In the genomic region with DNA sequence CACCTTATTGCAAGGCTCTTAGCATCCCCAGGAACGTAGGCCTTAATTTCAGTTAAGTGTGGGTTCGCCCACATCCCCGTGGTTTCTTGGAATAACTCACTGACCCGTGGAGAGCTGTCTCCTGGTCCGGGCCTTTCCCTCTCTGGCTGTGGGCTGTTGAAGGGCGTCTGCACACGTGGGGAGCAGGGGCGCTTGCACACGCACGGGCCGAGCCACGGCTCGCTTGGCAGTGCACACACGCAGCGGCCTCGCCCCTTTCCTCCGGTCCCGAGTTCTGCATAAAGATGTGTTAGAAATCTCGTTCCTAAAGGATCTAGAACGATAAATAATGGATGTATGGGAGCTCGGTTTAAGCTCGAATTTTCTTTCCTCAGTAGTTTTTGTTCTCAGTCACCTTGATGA, we compare ENCODE assay signal across 7 cellular contexts.
DNase-seq lines count a peak whose midpoint lies in the region; ATAC-seq and TF ChIP-seq lines count a peak whose summit lies in the region.

No MANE protein-coding gene starts in this region.

- no peaks in the 10 kb centered on the region for H3K36me3 ChIP-seq in HUES64 (ENCODE audit: insufficient read depth, low read length)
- no peaks in the 10 kb centered on the region for H3K36me3 ChIP-seq in adrenal gland (replicated peaks in 1 of 2)
- no peaks in the 10 kb centered on the region for H3K36me3 ChIP-seq in iPS DF 6.9 (ENCODE audit: control insufficient read depth, insufficient read depth, low read length)

- H3K27ac ChIP-seq in HUES64 (ENCODE audit: low read depth, low read length) (peak overlapping the region; percentile 63; the same call in 1 of the 2 replicates), adrenal gland (peak overlapping the region; percentile 26 to 89 (median 73)), iPS DF 6.9 (ENCODE audit: low read length) (no peak overlapping the region)

- H3K27me3 ChIP-seq in HUES64 (ENCODE audit: insufficient read depth, low read length) (no peaks in the 10 kb centered on the region), adrenal gland (no peaks in the 10 kb centered on the region), iPS DF 6.9 (ENCODE audit: control insufficient read depth, insufficient read depth, low read length) (no peaks in the 10 kb centered on the region)

- H3K4me1 ChIP-seq in HUES64 (ENCODE audit: insufficient read depth, low read length) = peaks cover 84% of the 10 kb centered on the region
- peaks cover 53 to 68% of the 10 kb centered on the region in 2 donors for H3K4me1 ChIP-seq in adrenal gland (replicated peaks in 1 of 2)
- 0 out of 2 replicates have a peak, but pooled peaks cover 1% of the 10 kb centered on the region for H3K4me1 ChIP-seq in iPS DF 6.9 (ENCODE audit: control insufficient read depth, insufficient read depth, low read length)

- H3K9me3 ChIP-seq in HUES64 (ENCODE audit: insufficient read depth, low read depth, low read length) (no peaks in the 10 kb centered on the region), adrenal gland (replicated peaks in 1 of 3) (no peaks in the 10 kb centered on the region), iPS DF 6.9 (ENCODE audit: control insufficient read depth, insufficient read depth, low read length) (no peaks in the 10 kb centered on the region)

- 6% methylated on average over 22 of the region's 22 CpGs for WGBS in HUES64
- 11 to 14% (median 12%) methylated on average over 15 to 22 of the region's 22 CpGs for WGBS in adrenal gland, 4 donors
- WGBS in iPS DF 6.9 (ENCODE audit: insufficient coverage, insufficient read length) = no CpG with 5 or more reads among the region's 22 CpGs

- no peak for TF ChIP-seq CTCF in GM12875 (IDR thresholded peaks at IDR 0.05; ENCODE audit: borderline replicate concordance, insufficient read depth, low read depth, low read length)
- no peak for TF ChIP-seq CTCF in adrenal gland (IDR thresholded peaks at IDR 0.05)

- peak overlapping the region; percentile 72 for H3K9ac ChIP-seq in HUES64 (ENCODE audit: low read depth, low read length)

- H3K4me3 ChIP-seq in GM12875 (ENCODE audit: low read depth, low read length) = peak overlapping the region; percentile 56
- H3K4me3 ChIP-seq in HUES64 (ENCODE audit: low read length) = peak overlapping the region; percentile 68
- peak overlapping the region in 2 of 4 donors; percentile 11 to 69 for H3K4me3 ChIP-seq in adrenal gland
- H3K4me3 ChIP-seq in iPS DF 6.9 (ENCODE audit: low read length) = peak overlapping the region; percentile 22; the same call in 1 of the 2 replicates

- TF ChIP-seq POLR2A in adrenal gland (IDR thresholded peaks at IDR 0.05) = no peak

- intact Hi-C loops in adrenal gland (cut with DNase I) (no loop called here), sciatic nerve (cut with DNase I) (no loop called here)

- peak; percentile 87 for ATAC-seq in sciatic nerve
- no peak for ATAC-seq in GM18517 (IDR thresholded peaks at IDR 0.05; ENCODE audit: unreplicated experiment)

- peak; percentile 22 to 59 (median 47) for DNase-seq in adrenal gland
- no peak for DNase-seq in iPS DF 6.9 (ENCODE audit: low read depth, low spot score)
- DNase-seq in sciatic nerve (ENCODE audit: low spot score) = peak; percentile 57
- DNase-seq in NCI-H1417 treated with DMSO at 0.1 percent for 48 hours (lab: John Stamatoyannopoulos, UW) = no peak

Comparison
In these comparisons a context has a peak if more than half of its experiments do, and no peak if none do; other contexts are left out.
1. DNase-seq: peak in adrenal gland (7 of 7) and sciatic nerve (single experiment); none in iPS DF 6.9 (single experiment) and NCI-H1417 treated with DMSO at 0.1 percent for 48 hours (single experiment).